Comparison of ENCODE assay signal across 1 cellular context in genomic region chr14:94027566-94028449, GRCh38.
TF ChIP-seq lines count a peak whose summit lies in the region.

No MANE protein-coding gene starts in this region.

TF ChIP-seq in HepG2, 621 proteins besides CTCF, POLR2A, EP300 and RAD21:
- TF ChIP-seq HNRNPL (IDR thresholded peaks at IDR 0.05; ENCODE audit: low read depth, low read length) (0 out of 2 replicates have a peak, but pooled peaks have one; percentile 21), MBD4 (IDR thresholded peaks at IDR 0.05; ENCODE audit: borderline replicate concordance, low read length) (no peak), GMEB2 (CRISPR knock-in tag; IDR thresholded peaks at IDR 0.05; ENCODE audit: low read depth) (no peak), ZBTB46 (CRISPR knock-in tag; IDR thresholded peaks at IDR 0.05; ENCODE audit: borderline replicate concordance) (no peak), MED13 (CRISPR knock-in tag; IDR thresholded peaks at IDR 0.05) (no peak), ZKSCAN8 (CRISPR knock-in tag; IDR thresholded peaks at IDR 0.05; ENCODE audit: borderline replicate concordance) (peak; percentile 98), ZNF776 (CRISPR knock-in tag; IDR thresholded peaks at IDR 0.05) (no peak), IKZF5 (CRISPR knock-in tag; IDR thresholded peaks at IDR 0.05) (peak; percentile 7; the same call in 1 of the 2 replicates), HNF4G (IDR thresholded peaks at IDR 0.05; ENCODE audit: borderline replicate concordance, low read depth, low read length) (no peak), HNF4G (CRISPR knock-in tag; IDR thresholded peaks at IDR 0.05; ENCODE audit: borderline replicate concordance, low read depth) (0 out of 2 replicates have a peak, but pooled peaks have one; percentile 25), SKIL (CRISPR knock-in tag; IDR thresholded peaks at IDR 0.05; ENCODE audit: borderline replicate concordance) (no peak), HMGXB4 (CRISPR knock-in tag; IDR thresholded peaks at IDR 0.05; ENCODE audit: borderline replicate concordance in 1 of 2, low read depth in 1 of 2) (0 out of 4 replicates have a peak, but pooled peaks of 1 of the 2 experiments have one; percentile 2), MAX (IDR thresholded peaks at IDR 0.05) (no peak), ZNF629 (CRISPR knock-in tag; conservative IDR thresholded peaks at IDR 0.05) (peak; percentile 47), ZMYM2 (CRISPR knock-in tag; IDR thresholded peaks at IDR 0.05) (peak; percentile 55; the same call in 1 of the 2 replicates)
